8 cellular contexts compared by ENCODE assay signal in the genomic region with DNA sequence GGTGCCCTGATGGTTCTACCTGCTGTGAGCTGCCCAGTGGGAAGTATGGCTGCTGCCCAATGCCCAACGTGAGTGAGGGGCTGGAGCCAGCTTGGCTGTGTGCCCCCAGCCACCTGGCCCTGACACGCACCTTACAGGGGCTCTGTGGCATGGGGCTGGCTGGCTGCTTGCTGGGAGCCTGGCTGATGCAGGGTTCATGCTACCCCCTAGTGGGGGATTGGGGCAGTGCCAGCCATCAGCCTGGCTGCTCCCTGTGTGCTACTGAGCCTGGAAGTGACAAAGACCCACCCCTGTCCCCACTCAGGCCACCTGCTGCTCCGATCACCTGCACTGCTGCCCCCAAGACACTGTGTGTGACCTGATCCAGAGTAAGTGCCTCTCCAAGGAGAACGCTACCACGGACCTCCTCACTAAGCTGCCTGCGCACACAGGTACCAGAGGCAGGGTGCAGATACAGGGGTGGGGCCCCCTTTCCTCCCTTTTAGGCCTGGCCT. TPM values are rescaled to one million over a fixed set of nuclear protein-coding genes. Genes with fewer than 3 reads are reported as not detected.
DNase-seq lines count a peak whose midpoint lies in the region; ATAC-seq and TF ChIP-seq lines count a peak whose summit lies in the region.

No MANE protein-coding gene starts in this region.

- H3K36me3 Mint-ChIP-seq in type B pancreatic cell = peaks cover 4% of the 10 kb centered on the region

- H3K4me3 Mint-ChIP-seq in type B pancreatic cell = no peak overlapping the region

- TF ChIP-seq CTCF in AG10803 (conservative IDR thresholded peaks at IDR 0.05; ENCODE audit: low read length) (peak; percentile 70), PC-9 (conservative IDR thresholded peaks at IDR 0.05) (peak; percentile 86), fibroblast of the aortic adventitia (IDR thresholded peaks at IDR 0.05; ENCODE audit: insufficient read depth, low read length) (peak; percentile 80), omental fat pad (IDR thresholded peaks at IDR 0.05) (peak in 1 of 3 donors; percentile 27), type B pancreatic cell (conservative IDR thresholded peaks at IDR 0.05) (peak; percentile 87)

- H3K9me3 Mint-ChIP-seq in type B pancreatic cell = no peaks in the 10 kb centered on the region

- H3K4me1 ChIP-seq in PC-9 (replicated peaks; ENCODE audit: insufficient read depth) = peaks cover 5% of the 10 kb centered on the region

- no TSS peak for BruUV-seq in PC-9 (replicated peaks; lab: Mats Ljungman, UMichigan)

- H3K9me2 ChIP-seq in PC-9 (ENCODE audit: insufficient read depth) = no peaks in the 10 kb centered on the region

- CTCF ChIA-PET in PC-9 (lab: Charles Lee) = no interaction called here

- H3K4me1 Mint-ChIP-seq in type B pancreatic cell (ENCODE audit: unreplicated experiment) = peaks cover 8% of the 10 kb centered on the region

- no peak overlapping the region for H3K4me2 ChIP-seq in PC-9

- H3K27me3 ChIP-seq in PC-9 (ENCODE audit: insufficient read depth, low read depth) = no peaks in the 10 kb centered on the region

- H3F3A ChIP-seq in PC-9 (ENCODE audit: insufficient read depth, low read depth) = no peaks in the 10 kb centered on the region; the same call in 1 of the 2 replicates

- H3K27ac Mint-ChIP-seq in type B pancreatic cell = no peak overlapping the region

- peaks cover 10% of the 10 kb centered on the region; the same call in 1 of the 2 replicates for H4K20me1 ChIP-seq in PC-9 (ENCODE audit: insufficient read depth)

- no peak for ATAC-seq in omental fat pad (ENCODE audit: low FRiP score)
- no peak for ATAC-seq in HG02798 (IDR thresholded peaks at IDR 0.05; ENCODE audit: poor library complexity, unreplicated experiment)

- H3K79me2 ChIP-seq in PC-9 (ENCODE audit: low read depth) = peaks cover 7% of the 10 kb centered on the region; the same call in 1 of the 2 replicates

- H3K9me3 ChIP-seq in PC-9 (ENCODE audit: insufficient read depth, low read depth) = no peaks in the 10 kb centered on the region

- DNase-seq in AG10803 (ENCODE audit: low read depth) (peak; percentile 43), GM19240 (ENCODE audit: insufficient read length, low spot score) (peak; percentile 93), PC-9 (peak in 1 of 2 experiments; percentile 61), fibroblast of the aortic adventitia (ENCODE audit: low read depth) (peak; percentile 51), omental fat pad (ENCODE audit: low spot score) (peak; percentile 54), type B pancreatic cell (ENCODE audit: extremely low spot score, unreplicated experiment) (no peak)
- peak; percentile 80 to 86 for DNase-seq in activated T-cell treated with anti-CD3 and anti-CD28 coated beads, Interleukin-2, amount 50 U/mL, for 48 hours

- H3K27me3 Mint-ChIP-seq in type B pancreatic cell = no peaks in the 10 kb centered on the region

- no peaks in the 10 kb centered on the region for H3K36me3 ChIP-seq in PC-9 (ENCODE audit: low read depth)

- POLR2A ChIA-PET in PC-9 (lab: Charles Lee; ENCODE audit: unreplicated experiment) = interaction anchor here (0.6 kb wide), 2 partner anchors 9 to 211 kb away, joined by 3 to 11 read pairs; no protein-coding TSS in a partner anchor

- no peak overlapping the region for H2AFZ ChIP-seq in PC-9

- H3K27ac ChIP-seq in PC-9 = no peak overlapping the region

- intact Hi-C loops in PC-9 (cut with micrococcal nuclease; ENCODE audit: unreplicated experiment) = no loop called here

- H3K4me3 ChIP-seq in AG10803 (ENCODE audit: low read length) = no peak overlapping the region
- no peak overlapping the region for H3K4me3 ChIP-seq in PC-9
- H3K4me3 ChIP-seq in fibroblast of the aortic adventitia (ENCODE audit: low read depth, low read length) = no peak overlapping the region

RNA-seq across cellular contexts. Expression of a gene that starts 5.7 kb away (rescaled TPM):
- total RNA-seq in PC-9 (2021) (226 and 413 TPM in 2 replicates), fibroblast of the aortic adventitia (ENCODE audit: low replicate concordance) (241 and 592 TPM in 2 replicates), omental fat pad (100 to 1,000 TPM; 275 to 379 (median 316) TPM), type B pancreatic cell (ENCODE audit: low replicate concordance) (183 and 236 TPM in 2 replicates)

RNA-seq across cellular contexts. Expression of a gene that starts 12.9 kb away (rescaled TPM):
- 8.3 and 11.8 TPM in 2 replicates for total RNA-seq in PC-9 (2021)
- 3.1 and 18.5 TPM in 2 replicates for total RNA-seq in fibroblast of the aortic adventitia (ENCODE audit: low replicate concordance)
- 1 to 10 TPM in 1 of 4 donors, under 1 TPM in 3; 0.56 to 3.5 (median 0.95) TPM for total RNA-seq in omental fat pad
- total RNA-seq in type B pancreatic cell (ENCODE audit: low replicate concordance) = 13.3 and 34.7 TPM in 2 replicates

RNA-seq across cellular contexts. Expression of a gene that starts 26.2 kb away (rescaled TPM):
- total RNA-seq in PC-9 (2021) (164 and 204 TPM in 2 replicates), fibroblast of the aortic adventitia (ENCODE audit: low replicate concordance) (61.5 and 62.7 TPM in 2 replicates), omental fat pad (10 to 100 TPM; 46.0 to 75.7 (median 60.7) TPM), type B pancreatic cell (ENCODE audit: low replicate concordance) (137 and 169 TPM in 2 replicates)

RNA-seq across cellular contexts. Expression of a gene that starts 38.7 kb away (rescaled TPM):
- total RNA-seq in PC-9 (2021) = 5.7 TPM in 2 replicates
- 0.36 TPM in 1 of 2 replicates, not detected in the other for total RNA-seq in fibroblast of the aortic adventitia (ENCODE audit: low replicate concordance)
- 1 to 10 TPM in 2 of 4 donors, under 1 TPM in 2; 0.72 to 1.6 (median 1.0) TPM for total RNA-seq in omental fat pad
- 0.69 and 8.8 TPM in 2 replicates for total RNA-seq in type B pancreatic cell (ENCODE audit: low replicate concordance)

RNA-seq across cellular contexts. Expression of a gene that starts 42.4 kb away (rescaled TPM):
- total RNA-seq in PC-9 (2021) (not detected in 2 replicates), fibroblast of the aortic adventitia (ENCODE audit: low replicate concordance) (not detected in 2 replicates), omental fat pad (under 1 TPM in 1 of 4 donors, not detected in 3; 0.84 TPM), type B pancreatic cell (ENCODE audit: low replicate concordance) (10.3 and 12.3 TPM in 2 replicates)
